24 cellular contexts compared by ENCODE assay signal in genomic region chr16:12716658-12717057, GRCh38.
"Had no signal": no experiment of that assay in that cellular context is flagged by ENCODE, and none has a peak within 500 bp of the region (broad histone marks: within the 10 kb centered on the region; RNA-seq: fewer than 3 reads in every experiment).

No MANE protein-coding gene starts in this region.

- H3K27ac ChIP-seq: epithelial cell of prostate, esophagus muscularis mucosa, gastroesophageal sphincter, pancreas, prostate gland, skin epidermis, stomach, thyroid gland, upper lobe of left lung, vagina had no signal

- H3K9me3 ChIP-seq: gastroesophageal sphincter, pancreas, prostate gland, stomach, thyroid gland, upper lobe of left lung, vagina had no signal

- H3K4me1 ChIP-seq: esophagus muscularis mucosa, gastroesophageal sphincter, pancreas, prostate gland, stomach, thyroid gland, upper lobe of left lung, vagina had no signal

- DNase-seq: cortex of kidney; effector memory CD4-positive, alpha-beta T cell; foreskin fibroblast; glutamatergic neuron; left ventricle myocardium superior; mesenchymal stem cell; naive B cell; occipital lobe; pancreas; retina; stimulated activated CD4-positive, alpha-beta T cell treated with anti-CD3 and anti-CD28 coated beads, Interleukin-12 subunit alpha, Interleukin-12 subunit beta, amount 100 ng/mL, for 4 hours; stimulated activated naive CD4-positive, alpha-beta T cell; stomach; substantia nigra; thyroid gland had no signal

- H3K4me3 ChIP-seq: esophagus muscularis mucosa, gastroesophageal sphincter, lung, pancreas, prostate gland, skin epidermis, stomach, thyroid gland, upper lobe of left lung, vagina had no signal

- H3K36me3 ChIP-seq: gastroesophageal sphincter, pancreas, prostate gland, thyroid gland, upper lobe of left lung, vagina had no signal

- H3K27me3 ChIP-seq: esophagus muscularis mucosa, gastroesophageal sphincter, pancreas, stomach, thyroid gland, upper lobe of left lung, vagina had no signal

- ATAC-seq: gastroesophageal sphincter, left ventricle myocardium superior, pancreas, sciatic nerve had no signal
